ENCODE assay signal across 18 cellular contexts in genomic region chr9:110753734-110754231, GRCh38.
DNase-seq lines count a peak whose midpoint lies in the region; ATAC-seq and TF ChIP-seq lines count a peak whose summit lies in the region.
"Had no signal": no experiment of that assay in that cellular context is flagged by ENCODE, and none has a peak within 500 bp of the region (broad histone marks: within the 10 kb centered on the region; RNA-seq: fewer than 3 reads in every experiment).

No MANE protein-coding gene starts in this region.

- no peak overlapping the region for H2AK9ac ChIP-seq in IMR-90 (replicated peaks; ENCODE audit: low read depth, low read length, poor library complexity)

- intact Hi-C loops in IMR-90 (cut with micrococcal nuclease) = no loop called here
- intact Hi-C loops in body of pancreas (cut with DNase I) = no loop called here
- intact Hi-C loops in activated CD8-positive, alpha-beta T cell treated with anti-CD3 and anti-CD28 coated beads for 36 hours (cut with micrococcal nuclease) = no loop called here

- H4K20me1 ChIP-seq in IMR-90 (ENCODE audit: insufficient read depth, low read length) = no peaks in the 10 kb centered on the region

- DNase-seq in AG08395 (ENCODE audit: low spot score) = peak; percentile 22
- DNase-seq in IMR-90 = peak; percentile 77
- no peak for DNase-seq in body of pancreas
- DNase-seq in mesenchymal stem cell = peak; percentile 47
- no peak for DNase-seq in activated CD8-positive, alpha-beta T cell treated with anti-CD3 and anti-CD28 coated beads for 36 hours
- DNase-seq in 8988T = no peak
- no peak for DNase-seq in NCI-H82 (lab: John Stamatoyannopoulos, UW)
- DNase-seq: activated effector memory CD4-positive, alpha-beta T cell treated with Interleukin-2 at 50 U/mL for 16 hours; GDM1; mesendoderm; NCI-H187 treated with DMSO at 0.1 percent for 48 hours; NCI-H524 treated with DMSO at 0.1 percent for 48 hours; nephron progenitor cell; stimulated activated naive CD8-positive, alpha-beta T cell treated with anti-CD3 and anti-CD28 coated beads, Interleukin-15, Interleukin-2, amounts not matched to agents 100 U/mL and 50 U/mL, for 24 hours; T-helper 1 cell; upper lobe of right lung had no signal

- in situ Hi-C loops in IMR-90 (cut with MboI; ENCODE audit: low sequenced_read_pairs) = no loop called here

- peak overlapping the region; percentile 98 for H2BK120ac ChIP-seq in IMR-90 (ENCODE audit: low read depth, low read length)
- H2BK120ac ChIP-seq in mesenchymal stem cell (ENCODE audit: low read depth, low read length) = no peak overlapping the region

- H2AK5ac ChIP-seq in IMR-90 (ENCODE audit: low read depth, low read length) (peak overlapping the region; percentile 11), mesenchymal stem cell (ENCODE audit: low read length, severe bottlenecking) (no peak overlapping the region)

- ATAC-seq in IMR-90 (ENCODE audit: low read depth) (no peak), body of pancreas (peak; percentile 24), GM19023 (IDR thresholded peaks at IDR 0.05; ENCODE audit: unreplicated experiment) (no peak)
- no peak for ATAC-seq in activated CD8-positive, alpha-beta T cell treated with anti-CD3 and anti-CD28 coated beads for 36 hours
- ATAC-seq: stimulated activated naive CD8-positive, alpha-beta T cell treated with anti-CD3 and anti-CD28 coated beads, Interleukin-15, Interleukin-2, amounts not matched to agents 100 U/mL and 50 U/mL, for 24 hours; upper lobe of right lung; WTC11 had no signal

- peaks cover 16% of the 10 kb centered on the region for H3K9me1 ChIP-seq in IMR-90 (ENCODE audit: insufficient read depth, low read length)

- H2BK5ac ChIP-seq in IMR-90 (ENCODE audit: low read depth, low read length, poor library complexity, severe bottlenecking) = peak overlapping the region; percentile 85
- no peak overlapping the region for H2BK5ac ChIP-seq in mesenchymal stem cell (ENCODE audit: low read depth, low read length, poor library complexity, severe bottlenecking)

- H2BK20ac ChIP-seq in IMR-90 (ENCODE audit: low read depth, low read length) = peak overlapping the region; percentile 99

- H2BK12ac ChIP-seq in mesenchymal stem cell (ENCODE audit: low read length in 2 of 2) = no peak overlapping the region

- TF ChIP-seq POLR2A in IMR-90 (IDR thresholded peaks at IDR 0.05; ENCODE audit: low read depth, low read length) (no peak), body of pancreas (IDR thresholded peaks at IDR 0.05) (no peak)

- CTCF ChIA-PET in IMR-90 (lab: Yijun Ruan, JAX) = interaction anchor here (0.8 kb wide), 1 partner anchor 165 kb away, joined by 3 read pairs; no protein-coding TSS in a partner anchor
- CTCF ChIA-PET in activated CD8-positive, alpha-beta T cell treated with anti-CD3 and anti-CD28 coated beads for 36 hours (lab: Charles Lee) = no interaction called here

- H3K27me3 ChIP-seq in IMR-90 (ENCODE audit: control insufficient read depth, insufficient read depth, low read length) (no peaks in the 10 kb centered on the region), body of pancreas (no peaks in the 10 kb centered on the region), mesenchymal stem cell (ENCODE audit: control insufficient read depth in 1 of 2, insufficient read depth in 1 of 2, low read length in 2 of 2) (no peaks in the 10 kb centered on the region)
- H3K27me3 ChIP-seq: upper lobe of right lung had no signal

- WGBS in IMR-90 (ENCODE audit: extremely low coverage in 2 of 2, insufficient read length in 1 of 2), 2 experiments = no CpG with 5 or more reads among the region's 1 CpG
- 84 to 88% methylated on average over 1 of the region's 1 CpG for WGBS in body of pancreas, 2 donors
- WGBS in mesenchymal stem cell = no CpG with 5 or more reads among the region's 1 CpG

- H3K9me3 Mint-ChIP-seq in activated CD8-positive, alpha-beta T cell treated with anti-CD3 and anti-CD28 coated beads for 36 hours = no peaks in the 10 kb centered on the region
- H3K9me3 Mint-ChIP-seq: WTC11 had no signal

- H3K23ac ChIP-seq in IMR-90 (ENCODE audit: low read depth, low read length) = peak overlapping the region; percentile 97; the same call in 1 of the 2 replicates
- H3K23ac ChIP-seq in mesenchymal stem cell (ENCODE audit: low read length in 2 of 2) = no peak overlapping the region

- no peaks in the 10 kb centered on the region for H3K36me3 Mint-ChIP-seq in activated CD8-positive, alpha-beta T cell treated with anti-CD3 and anti-CD28 coated beads for 36 hours (ENCODE audit: low read depth)
- H3K36me3 Mint-ChIP-seq: WTC11 had no signal

- H4K91ac ChIP-seq in IMR-90 (ENCODE audit: insufficient read depth, low read depth, low read length) (peak overlapping the region; percentile 88; the same call in 1 of the 2 replicates), mesenchymal stem cell (ENCODE audit: low read length) (no peak overlapping the region)

- H3K18ac ChIP-seq in IMR-90 (ENCODE audit: low read depth, low read length) (peak overlapping the region; percentile 98), mesenchymal stem cell (ENCODE audit: low read depth in 1 of 2, low read length in 2 of 2) (no peak overlapping the region)

- no peak for TF ChIP-seq CTCF in IMR-90 (conservative IDR thresholded peaks at IDR 0.05; ENCODE audit: low read depth, low read length)
- no peak for TF ChIP-seq CTCF in body of pancreas (IDR thresholded peaks at IDR 0.05)
- TF ChIP-seq CTCF in activated CD8-positive, alpha-beta T cell treated with anti-CD3 and anti-CD28 coated beads for 36 hours (IDR thresholded peaks at IDR 0.05) = no peak

- no TSS peak for BruUV-seq in IMR-90 (replicated peaks; lab: Mats Ljungman, UMichigan)

- no peak for TF ChIP-seq RAD21 in IMR-90 (IDR thresholded peaks at IDR 0.05; ENCODE audit: low read length)

- peak overlapping the region; percentile 62; the same call in 1 of the 2 replicates for H4K5ac ChIP-seq in IMR-90 (ENCODE audit: low read depth, low read length)

- H2BK15ac ChIP-seq in IMR-90 (ENCODE audit: low read depth, low read length) = peak overlapping the region; percentile 27
- no peak overlapping the region for H2BK15ac ChIP-seq in mesenchymal stem cell (ENCODE audit: low read depth, poor library complexity, severe bottlenecking)

- H3K4me3 Mint-ChIP-seq in activated CD8-positive, alpha-beta T cell treated with anti-CD3 and anti-CD28 coated beads for 36 hours = no peak overlapping the region
- H3K4me3 Mint-ChIP-seq: nephron progenitor cell, WTC11 had no signal

- H3K9ac ChIP-seq in IMR-90 (ENCODE audit: low read depth, low read length) = no peak overlapping the region
- peak overlapping the region; percentile 70 for H3K9ac ChIP-seq in mesenchymal stem cell (ENCODE audit: low read length)

- no peaks in the 10 kb centered on the region for H3K27me3 Mint-ChIP-seq in activated CD8-positive, alpha-beta T cell treated with anti-CD3 and anti-CD28 coated beads for 36 hours

- H2AFZ ChIP-seq in IMR-90 (replicated peaks; ENCODE audit: low read length, poor library complexity) (no peak overlapping the region), mesenchymal stem cell (ENCODE audit: low read depth, low read length) (no peak overlapping the region)

- POLR2A ChIA-PET in IMR-90 (lab: Charles Lee; ENCODE audit: unreplicated experiment) = no interaction called here
- POLR2A ChIA-PET in activated CD8-positive, alpha-beta T cell treated with anti-CD3 and anti-CD28 coated beads for 36 hours (lab: Charles Lee) = no interaction called here

- H3K14ac ChIP-seq in IMR-90 (replicated peaks; ENCODE audit: low read depth, low read length) = peak overlapping the region; percentile 93
- no peak overlapping the region for H3K14ac ChIP-seq in mesenchymal stem cell (ENCODE audit: low read length in 2 of 2)

- H3K4ac ChIP-seq in IMR-90 (ENCODE audit: low read depth, low read length) (peak overlapping the region; percentile 98; the same call in 1 of the 2 replicates), mesenchymal stem cell (ENCODE audit: low read depth in 1 of 2, low read length in 2 of 2) (no peak overlapping the region)

- H3K56ac ChIP-seq in IMR-90 (ENCODE audit: extremely low read depth, insufficient read depth, low read length) = peak overlapping the region; percentile 11; the same call in 1 of the 2 replicates

- H3K4me2 ChIP-seq in IMR-90 (ENCODE audit: low read depth, low read length) (no peak overlapping the region), mesenchymal stem cell (ENCODE audit: low read length, poor library complexity, severe bottlenecking) (no peak overlapping the region)

- no peaks in the 10 kb centered on the region for H3K4me1 Mint-ChIP-seq in activated CD8-positive, alpha-beta T cell treated with anti-CD3 and anti-CD28 coated beads for 36 hours (ENCODE audit: low read depth)

- H4K8ac ChIP-seq in IMR-90 (ENCODE audit: low read depth in 2 of 2, low read length in 2 of 2) (peak overlapping the region; percentile 52 to 93), mesenchymal stem cell (ENCODE audit: low read length) (no peak overlapping the region)

- no peak overlapping the region for H3K4me3 ChIP-seq in IMR-90 (ENCODE audit: insufficient read depth, low read depth, low read length)
- no peak overlapping the region for H3K4me3 ChIP-seq in body of pancreas
- no peak overlapping the region for H3K4me3 ChIP-seq in mesenchymal stem cell (ENCODE audit: insufficient read depth in 1 of 2, low read depth in 1 of 2, low read length in 2 of 2)
- H3K4me3 ChIP-seq: upper lobe of right lung had no signal

- H3K9me3 ChIP-seq in IMR-90 (ENCODE audit: control insufficient read depth, insufficient read depth, low read length) = no peaks in the 10 kb centered on the region; the same call in 1 of the 2 replicates
- no peaks in the 10 kb centered on the region for H3K9me3 ChIP-seq in body of pancreas
- H3K9me3 ChIP-seq in mesenchymal stem cell (ENCODE audit: control insufficient read depth, low read length) = no peaks in the 10 kb centered on the region

- H3K36me3 ChIP-seq in IMR-90 (ENCODE audit: control insufficient read depth, insufficient read depth, low read length) (no peaks in the 10 kb centered on the region), body of pancreas (replicated peaks in 1 of 2; ENCODE audit: insufficient read depth in 1 of 2, low read depth in 2 of 2) (no peaks in the 10 kb centered on the region), mesenchymal stem cell (ENCODE audit: control insufficient read depth in 1 of 2, insufficient read depth in 2 of 2, low read depth in 1 of 2, low read length in 2 of 2) (no peaks in the 10 kb centered on the region)
- H3K36me3 ChIP-seq: upper lobe of right lung had no signal

- dilution Hi-C loops in IMR-90 (cut with HindIII; ENCODE audit: low sequenced_read_pairs, unreplicated experiment) = no loop called here

- peak overlapping the region; percentile 46; the same call in 1 of the 2 replicates for H3K27ac ChIP-seq in IMR-90 (ENCODE audit: insufficient read depth, low read length)
- H3K27ac ChIP-seq in body of pancreas = no peak overlapping the region
- H3K27ac ChIP-seq in mesenchymal stem cell (ENCODE audit: low read length, poor library complexity, severe bottlenecking) = no peak overlapping the region
- H3K27ac ChIP-seq: upper lobe of right lung had no signal

- H3K79me1 ChIP-seq in IMR-90 (ENCODE audit: low read depth in 1 of 2, low read length in 2 of 2) = peaks cover 3 to 12% of the 10 kb centered on the region in 2 experiments; a peak in 1 of 4 replicates
- no peaks in the 10 kb centered on the region for H3K79me1 ChIP-seq in mesenchymal stem cell (replicated peaks; ENCODE audit: low read length, poor library complexity, severe bottlenecking)

- H3K4me1 ChIP-seq in IMR-90 (ENCODE audit: control insufficient read depth, insufficient read depth, low read length) (peaks cover 12% of the 10 kb centered on the region), body of pancreas (no peaks in the 10 kb centered on the region), mesenchymal stem cell (ENCODE audit: control insufficient read depth, insufficient read depth, low read depth, low read length) (peaks cover 2% of the 10 kb centered on the region)
- H3K4me1 ChIP-seq: upper lobe of right lung had no signal

- H3K27ac Mint-ChIP-seq in activated CD8-positive, alpha-beta T cell treated with anti-CD3 and anti-CD28 coated beads for 36 hours = no peak overlapping the region
- H3K27ac Mint-ChIP-seq: nephron progenitor cell, WTC11 had no signal

Comparison
In these comparisons a context has a peak if more than half of its experiments do, and no peak if none do; other contexts are left out.
1. DNase-seq: peak in AG08395 (single experiment), IMR-90 (single experiment) and mesenchymal stem cell (single experiment); none in body of pancreas (0 of 4), activated CD8-positive, alpha-beta T cell treated with anti-CD3 and anti-CD28 coated beads for 36 hours (single experiment), 8988T (single experiment) and NCI-H82 (single experiment).